Comparison of ENCODE assay signal across 8 cellular contexts in the genomic region with DNA sequence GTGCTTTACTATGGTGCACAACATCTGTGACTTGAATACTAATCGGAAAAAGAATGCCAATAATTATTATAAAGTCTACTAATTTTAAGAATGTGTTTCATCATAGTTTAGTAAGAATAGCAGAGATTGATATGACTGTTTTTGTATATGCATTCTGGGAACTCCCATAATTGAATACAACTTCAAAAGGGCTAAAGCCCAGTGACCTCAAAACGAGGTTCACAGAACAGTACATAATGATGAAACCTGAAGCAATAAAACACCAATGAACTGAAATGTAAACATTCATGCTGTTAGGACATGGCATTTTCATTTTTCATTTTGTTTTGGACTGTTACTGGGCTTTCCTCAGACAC. TPM values are rescaled to one million over a fixed set of nuclear protein-coding genes. Genes with fewer than 3 reads are reported as not detected.
DNase-seq lines count a peak whose midpoint lies in the region; ATAC-seq, FAIRE-seq and TF ChIP-seq lines count a peak whose summit lies in the region.

No MANE protein-coding gene starts in this region.

- H2AFZ ChIP-seq in MM.1S (ENCODE audit: low read length): peak overlapping the region; percentile 36

- 38 to 51% methylated on average over 2 of the region's 2 CpGs for WGBS in heart right ventricle, 2 donors

- peak overlapping the region; percentile 51 to 95 (median 86) for H3K4me3 ChIP-seq in heart right ventricle
- peak overlapping the region; percentile 61 for H3K4me3 ChIP-seq in MM.1S (ENCODE audit: low read length)
- H3K4me3 ChIP-seq in muscle layer of colon (ENCODE audit: low read depth in 1 of 2, low read length in 2 of 2): peak overlapping the region; percentile 61 to 92

- peaks cover 34% of the 10 kb centered on the region for H3K79me2 ChIP-seq in MM.1S (ENCODE audit: low read length)

- no peak for TF ChIP-seq CTCF in heart right ventricle (IDR thresholded peaks at IDR 0.05)
- no peak for TF ChIP-seq CTCF in MM.1S (IDR thresholded peaks at IDR 0.05; ENCODE audit: low read length)

- peak overlapping the region; percentile 46 for H3K4me2 ChIP-seq in MM.1S (ENCODE audit: low read depth, low read length)

- no peak for ATAC-seq in heart right ventricle
- no peak for ATAC-seq in left ventricle myocardium superior

- H3K9me3 ChIP-seq in heart right ventricle: no peaks in the 10 kb centered on the region
- H3K9me3 ChIP-seq in MM.1S (replicated peaks; ENCODE audit: insufficient read depth, low read length): no peaks in the 10 kb centered on the region
- H3K9me3 ChIP-seq in muscle layer of colon (ENCODE audit: low read length): no peaks in the 10 kb centered on the region

- H3K36me3 ChIP-seq in heart right ventricle (no peaks in the 10 kb centered on the region), MM.1S (replicated peaks; ENCODE audit: insufficient read depth, low read length) (no peaks in the 10 kb centered on the region), muscle layer of colon (ENCODE audit: insufficient read depth, low read length) (no peaks in the 10 kb centered on the region)

- peaks cover 0 to 34% (median 23%) of the 10 kb centered on the region in 9 donors for H3K4me1 ChIP-seq in heart right ventricle
- 0 out of 2 replicates have a peak, but pooled peaks cover 2% of the 10 kb centered on the region for H3K4me1 ChIP-seq in MM.1S (ENCODE audit: low read length)
- H3K4me1 ChIP-seq in muscle layer of colon (ENCODE audit: insufficient read depth, low read length): no peaks in the 10 kb centered on the region

- no peak for DNase-seq in heart right ventricle
- DNase-seq in left ventricle myocardium superior: no peak
- DNase-seq in MM.1S: peak; percentile 21
- no peak for DNase-seq in NCI-H1436 (lab: John Stamatoyannopoulos, UW)
- no peak for DNase-seq in SKM-1 (lab: John Stamatoyannopoulos, UW; ENCODE audit: unreplicated experiment)
- no peak for DNase-seq in GM19239 (ENCODE audit: insufficient read length, low spot score)

- H4K20me1 ChIP-seq in MM.1S (ENCODE audit: insufficient read depth, low read length): no peaks in the 10 kb centered on the region

- peaks cover 22% of the 10 kb centered on the region for H3F3A ChIP-seq in MM.1S (ENCODE audit: insufficient read depth, low read length)

- H3K9me2 ChIP-seq in MM.1S (replicated peaks; ENCODE audit: insufficient read depth, low read length): no peaks in the 10 kb centered on the region

- H3K27me3 ChIP-seq in heart right ventricle: peaks cover 0 to 5% (median 0%) of the 10 kb centered on the region in 7 donors
- no peaks in the 10 kb centered on the region for H3K27me3 ChIP-seq in MM.1S (replicated peaks; ENCODE audit: insufficient read depth, low read length)
- no peaks in the 10 kb centered on the region for H3K27me3 ChIP-seq in muscle layer of colon (ENCODE audit: control insufficient read depth in 1 of 2, insufficient read depth in 2 of 2, low read length in 2 of 2)

- peak overlapping the region in 8 of 10 donors; percentile 43 to 93 (median 86) for H3K27ac ChIP-seq in heart right ventricle
- peak overlapping the region; percentile 87; the same call in 1 of the 2 replicates for H3K27ac ChIP-seq in MM.1S (ENCODE audit: low read length)
- H3K27ac ChIP-seq in muscle layer of colon (ENCODE audit: low read depth, low read length): peak overlapping the region; percentile 97

- FAIRE-seq in colon (lab: Jason Lieb, UNC) (peak; percentile 68), GM19239 (lab: Jason Lieb, UNC) (no peak)

- intact Hi-C loops in heart right ventricle (cut with DNase I) (loop anchor here in 3 of 10 donors (2.0 to 10.0 kb wide), 3 partner anchors 280 to 282 kb away; a partner anchor contains a TSS), left ventricle myocardium superior (cut with micrococcal nuclease) (no loop called here)

- H3K9ac ChIP-seq in MM.1S (ENCODE audit: low read length) (peak overlapping the region; percentile 72), muscle layer of colon (ENCODE audit: low read length) (peak overlapping the region; percentile 68)

RNA-seq across cellular contexts. Expression of a gene that starts 0.7 kb away (rescaled TPM):
- total RNA-seq in heart right ventricle (10 to 100 TPM in 8 of 10 donors, 1 to 10 TPM in 2; 7.2 to 18.1 (median 14.1) TPM), left ventricle myocardium superior (11.7 TPM)
- 1 to 10 TPM; 1.4 to 4.9 TPM for polyA plus RNA-seq in heart right ventricle
